In the genomic region with DNA sequence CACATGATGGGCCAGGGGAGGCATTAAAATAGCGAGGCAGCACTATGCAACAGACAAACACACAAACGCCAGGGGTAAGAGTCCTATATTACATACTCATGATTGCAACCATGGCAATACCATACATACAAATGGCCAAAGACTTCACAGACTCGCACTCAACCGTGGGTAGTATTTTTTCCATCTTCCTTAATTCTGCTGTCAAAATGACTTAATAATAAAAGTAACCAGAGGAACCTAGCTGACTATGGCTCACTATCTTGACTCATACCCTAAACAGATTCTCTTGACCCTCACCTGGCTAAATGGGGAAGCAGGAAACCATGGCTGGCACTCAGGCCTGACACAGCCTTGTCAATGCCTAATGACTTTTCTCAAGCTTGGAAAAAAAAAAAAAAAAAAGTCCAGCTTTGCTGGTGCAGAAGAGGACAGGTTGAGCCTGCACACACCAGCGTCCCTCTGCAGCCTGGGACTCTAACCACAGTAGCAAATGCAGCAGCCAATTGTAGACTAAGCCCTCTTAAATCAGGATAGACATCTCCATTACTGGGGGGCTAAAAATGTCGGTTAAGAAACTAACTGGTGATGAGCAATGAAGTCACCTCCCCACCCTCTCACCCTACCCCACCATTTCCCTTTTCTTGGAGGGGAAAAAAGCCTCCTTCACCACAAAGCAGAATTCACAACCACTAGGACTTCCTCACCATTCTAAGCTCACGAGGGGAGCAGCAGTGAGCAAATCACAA, we compare ENCODE assay signal across 1 cellular context.
TF ChIP-seq lines count a peak whose summit lies in the region.

No MANE protein-coding gene starts in this region.

TF ChIP-seq in GM12878, 131 proteins besides CTCF, POLR2A, EP300 and RAD21 (continued from another document and continues in another):
- TF ChIP-seq, protein P1, sequence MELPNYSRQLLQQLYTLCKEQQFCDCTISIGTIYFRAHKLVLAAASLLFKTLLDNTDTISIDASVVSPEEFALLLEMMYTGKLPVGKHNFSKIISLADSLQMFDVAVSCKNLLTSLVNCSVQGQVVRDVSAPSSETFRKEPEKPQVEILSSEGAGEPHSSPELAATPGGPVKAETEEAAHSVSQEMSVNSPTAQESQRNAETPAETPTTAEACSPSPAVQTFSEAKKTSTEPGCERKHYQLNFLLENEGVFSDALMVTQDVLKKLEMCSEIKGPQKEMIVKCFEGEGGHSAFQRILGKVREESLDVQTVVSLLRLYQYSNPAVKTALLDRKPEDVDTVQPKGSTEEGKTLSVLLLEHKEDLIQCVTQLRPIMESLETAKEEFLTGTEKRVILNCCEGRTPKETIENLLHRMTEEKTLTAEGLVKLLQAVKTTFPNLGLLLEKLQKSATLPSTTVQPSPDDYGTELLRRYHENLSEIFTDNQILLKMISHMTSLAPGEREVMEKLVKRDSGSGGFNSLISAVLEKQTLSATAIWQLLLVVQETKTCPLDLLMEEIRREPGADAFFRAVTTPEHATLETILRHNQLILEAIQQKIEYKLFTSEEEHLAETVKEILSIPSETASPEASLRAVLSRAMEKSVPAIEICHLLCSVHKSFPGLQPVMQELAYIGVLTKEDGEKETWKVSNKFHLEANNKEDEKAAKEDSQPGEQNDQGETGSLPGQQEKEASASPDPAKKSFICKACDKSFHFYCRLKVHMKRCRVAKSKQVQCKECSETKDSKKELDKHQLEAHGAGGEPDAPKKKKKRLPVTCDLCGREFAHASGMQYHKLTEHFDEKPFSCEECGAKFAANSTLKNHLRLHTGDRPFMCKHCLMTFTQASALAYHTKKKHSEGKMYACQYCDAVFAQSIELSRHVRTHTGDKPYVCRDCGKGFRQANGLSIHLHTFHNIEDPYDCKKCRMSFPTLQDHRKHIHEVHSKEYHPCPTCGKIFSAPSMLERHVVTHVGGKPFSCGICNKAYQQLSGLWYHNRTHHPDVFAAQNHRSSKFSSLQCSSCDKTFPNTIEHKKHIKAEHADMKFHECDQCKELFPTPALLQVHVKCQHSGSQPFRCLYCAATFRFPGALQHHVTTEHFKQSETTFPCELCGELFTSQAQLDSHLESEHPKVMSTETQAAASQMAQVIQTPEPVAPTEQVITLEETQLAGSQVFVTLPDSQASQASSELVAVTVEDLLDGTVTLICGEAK (IDR thresholded peaks at IDR 0.05; ENCODE audit: borderline replicate concordance): no peak
- no peak for TF ChIP-seq SP1 (IDR thresholded peaks at IDR 0.05; ENCODE audit: low read depth, low read length)
- no peak for TF ChIP-seq ETV6 (conservative IDR thresholded peaks at IDR 0.05 in 1 of 2, IDR thresholded peaks at IDR 0.05 in 1 of 2; ENCODE audit: borderline replicate concordance in 1 of 2, low read depth in 1 of 2)
- TF ChIP-seq YBX1 (IDR thresholded peaks at IDR 0.05): no peak
- no peak for TF ChIP-seq STAT1 (conservative IDR thresholded peaks at IDR 0.05)
- TF ChIP-seq ZBED1 (IDR thresholded peaks at IDR 0.05; ENCODE audit: borderline replicate concordance): peak; percentile 68; the same call in 1 of the 2 replicates
- TF ChIP-seq, protein P2, sequence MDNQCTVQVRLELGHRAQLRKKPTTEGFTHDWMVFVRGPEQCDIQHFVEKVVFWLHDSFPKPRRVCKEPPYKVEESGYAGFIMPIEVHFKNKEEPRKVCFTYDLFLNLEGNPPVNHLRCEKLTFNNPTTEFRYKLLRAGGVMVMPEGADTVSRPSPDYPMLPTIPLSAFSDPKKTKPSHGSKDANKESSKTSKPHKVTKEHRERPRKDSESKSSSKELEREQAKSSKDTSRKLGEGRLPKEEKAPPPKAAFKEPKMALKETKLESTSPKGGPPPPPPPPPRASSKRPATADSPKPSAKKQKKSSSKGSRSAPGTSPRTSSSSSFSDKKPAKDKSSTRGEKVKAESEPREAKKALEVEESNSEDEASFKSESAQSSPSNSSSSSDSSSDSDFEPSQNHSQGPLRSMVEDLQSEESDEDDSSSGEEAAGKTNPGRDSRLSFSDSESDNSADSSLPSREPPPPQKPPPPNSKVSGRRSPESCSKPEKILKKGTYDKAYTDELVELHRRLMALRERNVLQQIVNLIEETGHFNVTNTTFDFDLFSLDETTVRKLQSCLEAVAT (IDR thresholded peaks at IDR 0.05): peak; percentile 44; the same call in 1 of the 2 replicates
- TF ChIP-seq NFXL1 (IDR thresholded peaks at IDR 0.05; ENCODE audit: borderline replicate concordance): no peak
- TF ChIP-seq PAX8 (IDR thresholded peaks at IDR 0.05): no peak
- no peak for TF ChIP-seq EZH2 (IDR thresholded peaks at IDR 0.05; ENCODE audit: borderline replicate concordance, control insufficient read depth, low read depth, low read length)
- no peak for TF ChIP-seq RBBP5 (conservative IDR thresholded peaks at IDR 0.05)
- TF ChIP-seq, protein P3, sequence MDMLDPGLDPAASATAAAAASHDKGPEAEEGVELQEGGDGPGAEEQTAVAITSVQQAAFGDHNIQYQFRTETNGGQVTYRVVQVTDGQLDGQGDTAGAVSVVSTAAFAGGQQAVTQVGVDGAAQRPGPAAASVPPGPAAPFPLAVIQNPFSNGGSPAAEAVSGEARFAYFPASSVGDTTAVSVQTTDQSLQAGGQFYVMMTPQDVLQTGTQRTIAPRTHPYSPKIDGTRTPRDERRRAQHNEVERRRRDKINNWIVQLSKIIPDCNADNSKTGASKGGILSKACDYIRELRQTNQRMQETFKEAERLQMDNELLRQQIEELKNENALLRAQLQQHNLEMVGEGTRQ (IDR thresholded peaks at IDR 0.05; ENCODE audit: borderline replicate concordance, low read depth, low read length): no peak
- no peak for TF ChIP-seq BMI1 (IDR thresholded peaks at IDR 0.05; ENCODE audit: borderline replicate concordance)
- no peak for TF ChIP-seq CEBPB (IDR thresholded peaks at IDR 0.05; ENCODE audit: borderline replicate concordance in 1 of 2, low read depth in 2 of 2, low read length in 2 of 2)
- peak; percentile 61; the same call in 1 of the 2 replicates for TF ChIP-seq PML (IDR thresholded peaks at IDR 0.05; ENCODE audit: low read length)
- no peak for TF ChIP-seq RB1 (IDR thresholded peaks at IDR 0.05; ENCODE audit: borderline replicate concordance)
- TF ChIP-seq JUNB (IDR thresholded peaks at IDR 0.05): no peak; the same call in 1 of the 2 replicates
- TF ChIP-seq, protein P4, sequence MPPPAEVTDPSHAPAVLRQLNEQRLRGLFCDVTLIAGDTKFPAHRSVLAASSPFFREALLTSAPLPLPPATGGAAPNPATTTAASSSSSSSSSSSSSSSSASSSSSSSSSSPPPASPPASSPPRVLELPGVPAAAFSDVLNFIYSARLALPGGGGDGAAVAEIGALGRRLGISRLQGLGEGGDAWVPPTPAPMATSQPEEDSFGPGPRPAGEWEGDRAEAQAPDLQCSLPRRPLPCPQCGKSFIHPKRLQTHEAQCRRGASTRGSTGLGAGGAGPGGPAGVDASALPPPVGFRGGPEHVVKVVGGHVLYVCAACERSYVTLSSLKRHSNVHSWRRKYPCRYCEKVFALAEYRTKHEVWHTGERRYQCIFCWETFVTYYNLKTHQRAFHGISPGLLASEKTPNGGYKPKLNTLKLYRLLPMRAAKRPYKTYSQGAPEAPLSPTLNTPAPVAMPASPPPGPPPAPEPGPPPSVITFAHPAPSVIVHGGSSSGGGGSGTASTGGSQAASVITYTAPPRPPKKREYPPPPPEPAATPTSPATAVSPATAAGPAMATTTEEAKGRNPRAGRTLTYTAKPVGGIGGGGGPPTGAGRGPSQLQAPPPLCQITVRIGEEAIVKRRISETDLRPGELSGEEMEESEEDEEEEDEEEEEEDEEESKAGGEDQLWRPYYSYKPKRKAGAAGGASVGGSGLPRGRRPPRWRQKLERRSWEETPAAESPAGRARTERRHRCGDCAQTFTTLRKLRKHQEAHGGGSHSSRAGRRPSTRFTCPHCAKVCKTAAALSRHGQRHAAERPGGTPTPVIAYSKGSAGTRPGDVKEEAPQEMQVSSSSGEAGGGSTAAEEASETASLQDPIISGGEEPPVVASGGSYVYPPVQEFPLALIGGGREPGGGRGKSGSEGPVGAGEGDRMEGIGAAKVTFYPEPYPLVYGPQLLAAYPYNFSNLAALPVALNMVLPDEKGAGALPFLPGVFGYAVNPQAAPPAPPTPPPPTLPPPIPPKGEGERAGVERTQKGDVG (CRISPR knock-in tag; IDR thresholded peaks at IDR 0.05): no peak
- TF ChIP-seq YY1 (IDR thresholded peaks at IDR 0.05; ENCODE audit: low read depth, low read length): 0 out of 2 replicates have a peak, but pooled peaks have one; percentile 30
- TF ChIP-seq, protein P5, sequence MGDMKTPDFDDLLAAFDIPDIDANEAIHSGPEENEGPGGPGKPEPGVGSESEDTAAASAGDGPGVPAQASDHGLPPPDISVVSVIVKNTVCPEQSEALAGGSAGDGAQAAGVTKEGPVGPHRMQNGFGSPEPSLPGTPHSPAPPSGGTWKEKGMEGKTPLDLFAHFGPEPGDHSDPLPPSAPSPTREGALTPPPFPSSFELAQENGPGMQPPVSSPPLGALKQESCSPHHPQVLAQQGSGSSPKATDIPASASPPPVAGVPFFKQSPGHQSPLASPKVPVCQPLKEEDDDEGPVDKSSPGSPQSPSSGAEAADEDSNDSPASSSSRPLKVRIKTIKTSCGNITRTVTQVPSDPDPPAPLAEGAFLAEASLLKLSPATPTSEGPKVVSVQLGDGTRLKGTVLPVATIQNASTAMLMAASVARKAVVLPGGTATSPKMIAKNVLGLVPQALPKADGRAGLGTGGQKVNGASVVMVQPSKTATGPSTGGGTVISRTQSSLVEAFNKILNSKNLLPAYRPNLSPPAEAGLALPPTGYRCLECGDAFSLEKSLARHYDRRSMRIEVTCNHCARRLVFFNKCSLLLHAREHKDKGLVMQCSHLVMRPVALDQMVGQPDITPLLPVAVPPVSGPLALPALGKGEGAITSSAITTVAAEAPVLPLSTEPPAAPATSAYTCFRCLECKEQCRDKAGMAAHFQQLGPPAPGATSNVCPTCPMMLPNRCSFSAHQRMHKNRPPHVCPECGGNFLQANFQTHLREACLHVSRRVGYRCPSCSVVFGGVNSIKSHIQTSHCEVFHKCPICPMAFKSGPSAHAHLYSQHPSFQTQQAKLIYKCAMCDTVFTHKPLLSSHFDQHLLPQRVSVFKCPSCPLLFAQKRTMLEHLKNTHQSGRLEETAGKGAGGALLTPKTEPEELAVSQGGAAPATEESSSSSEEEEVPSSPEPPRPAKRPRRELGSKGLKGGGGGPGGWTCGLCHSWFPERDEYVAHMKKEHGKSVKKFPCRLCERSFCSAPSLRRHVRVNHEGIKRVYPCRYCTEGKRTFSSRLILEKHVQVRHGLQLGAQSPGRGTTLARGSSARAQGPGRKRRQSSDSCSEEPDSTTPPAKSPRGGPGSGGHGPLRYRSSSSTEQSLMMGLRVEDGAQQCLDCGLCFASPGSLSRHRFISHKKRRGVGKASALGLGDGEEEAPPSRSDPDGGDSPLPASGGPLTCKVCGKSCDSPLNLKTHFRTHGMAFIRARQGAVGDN (IDR thresholded peaks at IDR 0.05): no peak
- no peak for TF ChIP-seq FOS (IDR thresholded peaks at IDR 0.05; ENCODE audit: borderline replicate concordance, extremely low read depth, insufficient read length)
- TF ChIP-seq BACH1 (IDR thresholded peaks at IDR 0.05; ENCODE audit: borderline replicate concordance): no peak
- no peak for TF ChIP-seq CBX3 (IDR thresholded peaks at IDR 0.05; ENCODE audit: borderline replicate concordance, low read depth)
- no peak for TF ChIP-seq MYC (IDR thresholded peaks at IDR 0.05; ENCODE audit: insufficient read depth, insufficient read length, insufficient replicate concordance, low read length, severe bottlenecking)
- TF ChIP-seq, protein P6, sequence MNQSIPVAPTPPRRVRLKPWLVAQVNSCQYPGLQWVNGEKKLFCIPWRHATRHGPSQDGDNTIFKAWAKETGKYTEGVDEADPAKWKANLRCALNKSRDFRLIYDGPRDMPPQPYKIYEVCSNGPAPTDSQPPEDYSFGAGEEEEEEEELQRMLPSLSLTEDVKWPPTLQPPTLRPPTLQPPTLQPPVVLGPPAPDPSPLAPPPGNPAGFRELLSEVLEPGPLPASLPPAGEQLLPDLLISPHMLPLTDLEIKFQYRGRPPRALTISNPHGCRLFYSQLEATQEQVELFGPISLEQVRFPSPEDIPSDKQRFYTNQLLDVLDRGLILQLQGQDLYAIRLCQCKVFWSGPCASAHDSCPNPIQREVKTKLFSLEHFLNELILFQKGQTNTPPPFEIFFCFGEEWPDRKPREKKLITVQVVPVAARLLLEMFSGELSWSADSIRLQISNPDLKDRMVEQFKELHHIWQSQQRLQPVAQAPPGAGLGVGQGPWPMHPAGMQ (IDR thresholded peaks at IDR 0.05; ENCODE audit: borderline replicate concordance): no peak
- no peak for TF ChIP-seq NRF1 (conservative IDR thresholded peaks at IDR 0.05; ENCODE audit: low read depth, low read length)
- no peak for TF ChIP-seq TARDBP (IDR thresholded peaks at IDR 0.05; ENCODE audit: borderline replicate concordance)
- peak; percentile 80 for TF ChIP-seq NFIC (IDR thresholded peaks at IDR 0.05; ENCODE audit: low read depth, low read length)
- TF ChIP-seq SREBF2 (IDR thresholded peaks at IDR 0.05; ENCODE audit: low read length): no peak
- peak; percentile 52; the same call in 1 of the 2 replicates for TF ChIP-seq MTA2 (IDR thresholded peaks at IDR 0.05; ENCODE audit: low read depth)
- TF ChIP-seq HDAC2 (IDR thresholded peaks at IDR 0.05): no peak
- TF ChIP-seq HDGF (IDR thresholded peaks at IDR 0.05): no peak
- TF ChIP-seq, protein P7, sequence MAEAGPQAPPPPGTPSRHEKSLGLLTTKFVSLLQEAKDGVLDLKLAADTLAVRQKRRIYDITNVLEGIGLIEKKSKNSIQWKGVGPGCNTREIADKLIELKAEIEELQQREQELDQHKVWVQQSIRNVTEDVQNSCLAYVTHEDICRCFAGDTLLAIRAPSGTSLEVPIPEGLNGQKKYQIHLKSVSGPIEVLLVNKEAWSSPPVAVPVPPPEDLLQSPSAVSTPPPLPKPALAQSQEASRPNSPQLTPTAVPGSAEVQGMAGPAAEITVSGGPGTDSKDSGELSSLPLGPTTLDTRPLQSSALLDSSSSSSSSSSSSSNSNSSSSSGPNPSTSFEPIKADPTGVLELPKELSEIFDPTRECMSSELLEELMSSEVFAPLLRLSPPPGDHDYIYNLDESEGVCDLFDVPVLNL (IDR thresholded peaks at IDR 0.05; ENCODE audit: low read depth, low read length): no peak
- TF ChIP-seq SUZ12 (IDR thresholded peaks at IDR 0.05; ENCODE audit: unreplicated experiment): no peak
- TF ChIP-seq MEF2B (IDR thresholded peaks at IDR 0.05; ENCODE audit: partially characterized antibody, poor library complexity, severe bottlenecking): no peak
- TF ChIP-seq TBL1XR1 (IDR thresholded peaks at IDR 0.05; ENCODE audit: low read depth, low read length): no peak
- TF ChIP-seq ZSCAN29 (IDR thresholded peaks at IDR 0.05): no peak
- TF ChIP-seq TAF1 (IDR thresholded peaks at IDR 0.05; ENCODE audit: borderline replicate concordance, low read depth, low read length): no peak
- TF ChIP-seq, protein P8, sequence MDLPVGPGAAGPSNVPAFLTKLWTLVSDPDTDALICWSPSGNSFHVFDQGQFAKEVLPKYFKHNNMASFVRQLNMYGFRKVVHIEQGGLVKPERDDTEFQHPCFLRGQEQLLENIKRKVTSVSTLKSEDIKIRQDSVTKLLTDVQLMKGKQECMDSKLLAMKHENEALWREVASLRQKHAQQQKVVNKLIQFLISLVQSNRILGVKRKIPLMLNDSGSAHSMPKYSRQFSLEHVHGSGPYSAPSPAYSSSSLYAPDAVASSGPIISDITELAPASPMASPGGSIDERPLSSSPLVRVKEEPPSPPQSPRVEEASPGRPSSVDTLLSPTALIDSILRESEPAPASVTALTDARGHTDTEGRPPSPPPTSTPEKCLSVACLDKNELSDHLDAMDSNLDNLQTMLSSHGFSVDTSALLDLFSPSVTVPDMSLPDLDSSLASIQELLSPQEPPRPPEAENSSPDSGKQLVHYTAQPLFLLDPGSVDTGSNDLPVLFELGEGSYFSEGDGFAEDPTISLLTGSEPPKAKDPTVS (IDR thresholded peaks at IDR 0.05; ENCODE audit: low read depth, low read length): no peak
- TF ChIP-seq ASH2L (IDR thresholded peaks at IDR 0.05; ENCODE audit: borderline replicate concordance, low read depth): no peak
- TF ChIP-seq JUND (IDR thresholded peaks at IDR 0.05; ENCODE audit: low read depth, low read length): no peak
- TF ChIP-seq IKZF1 (conservative IDR thresholded peaks at IDR 0.05): peak; percentile 67
- TF ChIP-seq HCFC1 (IDR thresholded peaks at IDR 0.05; ENCODE audit: low read length): no peak
- no peak for TF ChIP-seq KLF5 (IDR thresholded peaks at IDR 0.05; ENCODE audit: partially characterized antibody)
